Comparison of ENCODE assay signal across 1 cellular context in genomic region chr19:39130337-39131254, GRCh38.
TF ChIP-seq lines count a peak whose summit lies in the region.

No MANE protein-coding gene starts in this region.

TF ChIP-seq in HepG2, 621 proteins besides CTCF, POLR2A, EP300 and RAD21:
- TF ChIP-seq PATZ1 (CRISPR knock-in tag; IDR thresholded peaks at IDR 0.05) (no peak), TEF (CRISPR knock-in tag; IDR thresholded peaks at IDR 0.05) (no peak), ZNF768 (CRISPR knock-in tag; IDR thresholded peaks at IDR 0.05) (peak; percentile 94), ZNF260 (CRISPR knock-in tag; IDR thresholded peaks at IDR 0.05; ENCODE audit: borderline replicate concordance, low read depth) (no peak), ZNF773 (CRISPR knock-in tag; IDR thresholded peaks at IDR 0.05; ENCODE audit: borderline replicate concordance) (no peak), ZMYM3 (CRISPR knock-in tag; IDR thresholded peaks at IDR 0.05) (peak; percentile 49)
